9 cellular contexts compared by ENCODE assay signal in the genomic region with DNA sequence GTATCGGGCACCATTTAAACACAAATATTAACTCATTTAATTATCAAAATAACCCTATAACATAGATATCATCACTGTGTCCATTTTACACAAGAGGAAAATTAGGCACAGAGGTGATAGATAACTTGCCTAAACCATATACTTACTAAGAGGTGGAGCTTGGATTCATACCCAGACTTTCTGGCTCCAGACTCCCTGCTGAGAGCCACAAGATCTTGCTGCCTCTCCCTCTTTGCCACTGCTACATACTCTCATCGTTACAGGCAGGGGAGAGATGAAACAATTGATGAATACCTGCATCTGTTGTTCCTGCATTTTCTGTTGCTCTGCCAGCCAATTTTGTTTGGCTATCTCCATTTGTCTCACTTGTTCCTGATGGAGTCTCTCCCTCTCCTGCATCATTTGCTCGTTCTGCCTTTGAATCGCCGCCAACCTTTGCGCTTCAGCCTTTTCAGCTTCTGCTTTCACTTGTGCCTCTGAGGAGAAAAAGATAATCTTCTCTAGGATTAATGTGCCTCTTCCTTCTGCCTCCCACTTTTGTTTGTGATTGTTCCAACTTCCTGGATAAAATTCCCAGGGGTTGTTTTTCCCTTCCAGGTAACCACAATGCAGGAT. TPM values are rescaled to one million over a fixed set of nuclear protein-coding genes. Genes with fewer than 3 reads are reported as not detected.
DNase-seq lines count a peak whose midpoint lies in the region; ATAC-seq and TF ChIP-seq lines count a peak whose summit lies in the region.
"Had no signal": no experiment of that assay in that cellular context is flagged by ENCODE, and none has a peak within 500 bp of the region (broad histone marks: within the 10 kb centered on the region; RNA-seq: fewer than 3 reads in every experiment).

No MANE protein-coding gene starts in this region.

- CTCF ChIA-PET in activated naive CD4-positive, alpha-beta T cell treated with anti-CD3 and anti-CD28 coated beads, Interleukin-2, amount 10 ng/mL, durations not matched to agents 7 days and 5 days (lab: Charles Lee): interaction anchor here (2.3 kb wide), 1 partner anchor 96 kb away, joined by 7 read pairs; no protein-coding TSS in a partner anchor
- CTCF ChIA-PET in activated naive CD4-positive, alpha-beta T cell treated with anti-CD3 and anti-CD28 coated beads for 36 hours (lab: Charles Lee): interaction anchor here (1.3 kb wide), 1 partner anchor 10 kb away, joined by 5 read pairs; the partner anchor contains the start of gene GBP5

- peaks cover 2% of the 10 kb centered on the region for H3K4me1 ChIP-seq in right cardiac atrium (ENCODE audit: control insufficient read depth, insufficient read depth, low read length)
- H3K4me1 ChIP-seq in upper lobe of right lung: peaks cover 20% of the 10 kb centered on the region

- H3K4me1 Mint-ChIP-seq in activated naive CD4-positive, alpha-beta T cell treated with anti-CD3 and anti-CD28 coated beads, Interleukin-2, amount 10 ng/mL, durations not matched to agents 7 days and 5 days: peaks cover 81% of the 10 kb centered on the region
- peaks cover 70% of the 10 kb centered on the region for H3K4me1 Mint-ChIP-seq in activated naive CD4-positive, alpha-beta T cell treated with anti-CD3 and anti-CD28 coated beads for 36 hours (ENCODE audit: low read depth)
- peaks cover 50% of the 10 kb centered on the region for H3K4me1 Mint-ChIP-seq in T-helper 17 cell

- H3K27ac ChIP-seq in right cardiac atrium (ENCODE audit: low read length) (peak overlapping the region; percentile 20), upper lobe of right lung (peak overlapping the region; percentile 47)

- peaks cover 9% of the 10 kb centered on the region for H3K9me3 Mint-ChIP-seq in activated naive CD4-positive, alpha-beta T cell treated with anti-CD3 and anti-CD28 coated beads, Interleukin-2, amount 10 ng/mL, durations not matched to agents 7 days and 5 days
- peaks cover 2% of the 10 kb centered on the region for H3K9me3 Mint-ChIP-seq in activated naive CD4-positive, alpha-beta T cell treated with anti-CD3 and anti-CD28 coated beads for 36 hours

- TF ChIP-seq CTCF in upper lobe of right lung (IDR thresholded peaks at IDR 0.05): no peak

- H3K4me3 ChIP-seq in right cardiac atrium (ENCODE audit: low read length): peak overlapping the region; percentile 42
- H3K4me3 ChIP-seq in upper lobe of right lung: peak overlapping the region; percentile 26

- H3K27me3 ChIP-seq in right cardiac atrium (ENCODE audit: control insufficient read depth, insufficient read depth) (no peaks in the 10 kb centered on the region), upper lobe of right lung (no peaks in the 10 kb centered on the region)

- no peaks in the 10 kb centered on the region for H3K36me3 ChIP-seq in upper lobe of right lung

- no peak for DNase-seq in activated naive CD4-positive, alpha-beta T cell treated with anti-CD3 and anti-CD28 coated beads, Interleukin-2, amount 10 ng/mL, durations not matched to agents 7 days and 5 days
- DNase-seq in activated naive CD4-positive, alpha-beta T cell treated with anti-CD3 and anti-CD28 coated beads for 36 hours: no peak
- DNase-seq in T-helper 17 cell: no peak
- DNase-seq in right cardiac atrium: peak; percentile 28 to 80 (median 66)
- DNase-seq in upper lobe of right lung: no peak
- no peak for DNase-seq in cortex of kidney (lab: John Stamatoyannopoulos, UW)
- DNase-seq in stimulated activated CD4-positive, alpha-beta T cell treated with anti-CD3 and anti-CD28 coated beads, Interleukin-4, amount 100 ng/mL, for 24 hours: no peak
- DNase-seq in activated CD4-positive, CD25-positive, alpha-beta regulatory T cell treated with anti-CD3 and anti-CD28 coated beads, Interleukin-2, amount 50 U/mL, for 72 hours: no peak

- ATAC-seq in T-helper 17 cell (no peak), right cardiac atrium (peak; percentile 65 to 72), upper lobe of right lung (no peak)
- ATAC-seq: stimulated activated memory B cell treated with anti-CD40 and anti-IgM and Interleukin-4, amounts not matched to agents 10 μg/mL and 1 μg/mL and 100 μg/mL, for 72 hours had no signal

- H3K27me3 Mint-ChIP-seq in activated naive CD4-positive, alpha-beta T cell treated with anti-CD3 and anti-CD28 coated beads, Interleukin-2, amount 10 ng/mL, durations not matched to agents 7 days and 5 days: no peaks in the 10 kb centered on the region
- no peaks in the 10 kb centered on the region for H3K27me3 Mint-ChIP-seq in activated naive CD4-positive, alpha-beta T cell treated with anti-CD3 and anti-CD28 coated beads for 36 hours (ENCODE audit: low read depth)
- no peaks in the 10 kb centered on the region for H3K27me3 Mint-ChIP-seq in T-helper 17 cell
- H3K27me3 Mint-ChIP-seq: stimulated activated memory B cell treated with anti-CD40 and anti-IgM and Interleukin-4, amounts not matched to agents 10 μg/mL and 1 μg/mL and 100 μg/mL, for 72 hours had no signal

- H3K9me3 ChIP-seq in T-helper 17 cell (ENCODE audit: control insufficient read depth, low read length, poor library complexity, severe bottlenecking) (peaks cover 2% of the 10 kb centered on the region), right cardiac atrium (ENCODE audit: control insufficient read depth, low read length) (no peaks in the 10 kb centered on the region), upper lobe of right lung (no peaks in the 10 kb centered on the region)

- 31% methylated on average over 6 of the region's 6 CpGs for WGBS in right cardiac atrium

- H3K27ac Mint-ChIP-seq in activated naive CD4-positive, alpha-beta T cell treated with anti-CD3 and anti-CD28 coated beads, Interleukin-2, amount 10 ng/mL, durations not matched to agents 7 days and 5 days: peak overlapping the region; percentile 15
- H3K27ac Mint-ChIP-seq in activated naive CD4-positive, alpha-beta T cell treated with anti-CD3 and anti-CD28 coated beads for 36 hours: no peak overlapping the region
- H3K27ac Mint-ChIP-seq in T-helper 17 cell: peak overlapping the region; percentile 88
- H3K27ac Mint-ChIP-seq: stimulated activated memory B cell treated with anti-CD40 and anti-IgM and Interleukin-4, amounts not matched to agents 10 μg/mL and 1 μg/mL and 100 μg/mL, for 72 hours had no signal

- H3K4me3 Mint-ChIP-seq in activated naive CD4-positive, alpha-beta T cell treated with anti-CD3 and anti-CD28 coated beads, Interleukin-2, amount 10 ng/mL, durations not matched to agents 7 days and 5 days: peak overlapping the region; percentile 5
- no peak overlapping the region for H3K4me3 Mint-ChIP-seq in activated naive CD4-positive, alpha-beta T cell treated with anti-CD3 and anti-CD28 coated beads for 36 hours
- peak overlapping the region; percentile 71 for H3K4me3 Mint-ChIP-seq in T-helper 17 cell
- H3K4me3 Mint-ChIP-seq: stimulated activated memory B cell treated with anti-CD40 and anti-IgM and Interleukin-4, amounts not matched to agents 10 μg/mL and 1 μg/mL and 100 μg/mL, for 72 hours had no signal

- H3K36me3 Mint-ChIP-seq in activated naive CD4-positive, alpha-beta T cell treated with anti-CD3 and anti-CD28 coated beads, Interleukin-2, amount 10 ng/mL, durations not matched to agents 7 days and 5 days: peaks cover 86% of the 10 kb centered on the region
- peaks cover 64% of the 10 kb centered on the region for H3K36me3 Mint-ChIP-seq in activated naive CD4-positive, alpha-beta T cell treated with anti-CD3 and anti-CD28 coated beads for 36 hours (ENCODE audit: low read depth)
- H3K36me3 Mint-ChIP-seq in T-helper 17 cell (ENCODE audit: low read depth): peaks cover 22% of the 10 kb centered on the region

- intact Hi-C loops in activated naive CD4-positive, alpha-beta T cell treated with anti-CD3 and anti-CD28 coated beads for 36 hours (cut with micrococcal nuclease): no loop called here
- intact Hi-C loops in right cardiac atrium (cut with DNase I) (loop anchor here in 1 of 4 donors (10.0 kb wide), 1 partner anchor 193 kb away; no protein-coding TSS in a partner anchor), upper lobe of right lung (cut with DNase I) (no loop called here)

RNA-seq across cellular contexts. Expression of gene GBP5, which starts 10.6 kb away (rescaled TPM):
- total RNA-seq in activated naive CD4-positive, alpha-beta T cell treated with anti-CD3 and anti-CD28 coated beads for 36 hours: 10 to 100 TPM; 84.3 to 85.5 TPM
- total RNA-seq in T-helper 17 cell: 100 to 1,000 TPM; 122 to 132 TPM
- 1 to 10 TPM in 2 of 4 donors, under 1 TPM in 2; 0.75 to 2.0 (median 1.2) TPM for total RNA-seq in right cardiac atrium
- polyA plus RNA-seq in right cardiac atrium: 0.48 TPM
- 5.4 TPM for total RNA-seq in upper lobe of right lung

Comparison
In these comparisons a context has a peak if more than half of its experiments do, and no peak if none do; other contexts are left out.
1. DNase-seq: peak in right cardiac atrium (3 of 3); none in activated naive CD4-positive, alpha-beta T cell treated with anti-CD3 and anti-CD28 coated beads, Interleukin-2, amount 10 ng/mL, durations not matched to agents 7 days and 5 days (single experiment), activated naive CD4-positive, alpha-beta T cell treated with anti-CD3 and anti-CD28 coated beads for 36 hours (single experiment), T-helper 17 cell (0 of 3), upper lobe of right lung (single experiment), cortex of kidney (single experiment), stimulated activated CD4-positive, alpha-beta T cell treated with anti-CD3 and anti-CD28 coated beads, Interleukin-4, amount 100 ng/mL, for 24 hours (single experiment) and activated CD4-positive, CD25-positive, alpha-beta regulatory T cell treated with anti-CD3 and anti-CD28 coated beads, Interleukin-2, amount 50 U/mL, for 72 hours (single experiment).
2. ATAC-seq: peak in right cardiac atrium (2 of 2); none in T-helper 17 cell (single experiment) and upper lobe of right lung (single experiment).
3. RNA of gene GBP5, which starts 10.6 kb away (total RNA-seq): 122 to 132 TPM in T-helper 17 cell and 84.3 to 85.5 TPM in activated naive CD4-positive, alpha-beta T cell treated with anti-CD3 and anti-CD28 coated beads for 36 hours; 5.4 TPM in upper lobe of right lung (single experiment) and 0.75 to 2.0 TPM in right cardiac atrium; every median in the first group is over 10 times any median in the second.